Comparison of ENCODE assay signal across 1 cellular context in the genomic region with DNA sequence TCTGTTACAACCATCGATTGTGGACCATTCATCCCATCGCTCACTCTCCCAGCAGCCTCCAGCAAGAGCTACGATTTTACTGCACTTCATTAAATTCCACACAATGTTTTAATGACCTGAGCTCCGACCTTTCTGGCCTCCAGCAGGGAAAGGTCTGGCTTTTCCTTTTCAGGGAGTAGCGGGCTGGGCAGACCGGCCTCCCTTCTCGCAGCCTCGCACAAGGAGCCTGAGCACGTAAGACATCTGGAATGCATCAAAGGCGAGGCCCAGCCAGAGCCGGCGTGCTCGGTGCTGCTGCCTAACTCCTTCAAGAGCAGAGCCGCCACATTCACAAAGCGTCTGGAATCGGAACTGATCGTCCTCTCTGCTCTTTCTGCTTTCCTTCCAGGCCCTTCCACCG.
TF ChIP-seq lines count a peak whose summit lies in the region.

No MANE protein-coding gene starts in this region.

TF ChIP-seq in IMR-90, 13 proteins besides CTCF, POLR2A, EP300 and RAD21 (continued from another document):
- TF ChIP-seq, protein P1, sequence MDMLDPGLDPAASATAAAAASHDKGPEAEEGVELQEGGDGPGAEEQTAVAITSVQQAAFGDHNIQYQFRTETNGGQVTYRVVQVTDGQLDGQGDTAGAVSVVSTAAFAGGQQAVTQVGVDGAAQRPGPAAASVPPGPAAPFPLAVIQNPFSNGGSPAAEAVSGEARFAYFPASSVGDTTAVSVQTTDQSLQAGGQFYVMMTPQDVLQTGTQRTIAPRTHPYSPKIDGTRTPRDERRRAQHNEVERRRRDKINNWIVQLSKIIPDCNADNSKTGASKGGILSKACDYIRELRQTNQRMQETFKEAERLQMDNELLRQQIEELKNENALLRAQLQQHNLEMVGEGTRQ (IDR thresholded peaks at IDR 0.05; ENCODE audit: low read depth, low read length): no peak
- TF ChIP-seq BHLHE40 (IDR thresholded peaks at IDR 0.05; ENCODE audit: low read depth, low read length) (no peak), RFX5 (IDR thresholded peaks at IDR 0.05; ENCODE audit: low read depth, low read length) (no peak), CEBPB (IDR thresholded peaks at IDR 0.05; ENCODE audit: low read depth, low read length) (no peak)
